In the genomic region with DNA sequence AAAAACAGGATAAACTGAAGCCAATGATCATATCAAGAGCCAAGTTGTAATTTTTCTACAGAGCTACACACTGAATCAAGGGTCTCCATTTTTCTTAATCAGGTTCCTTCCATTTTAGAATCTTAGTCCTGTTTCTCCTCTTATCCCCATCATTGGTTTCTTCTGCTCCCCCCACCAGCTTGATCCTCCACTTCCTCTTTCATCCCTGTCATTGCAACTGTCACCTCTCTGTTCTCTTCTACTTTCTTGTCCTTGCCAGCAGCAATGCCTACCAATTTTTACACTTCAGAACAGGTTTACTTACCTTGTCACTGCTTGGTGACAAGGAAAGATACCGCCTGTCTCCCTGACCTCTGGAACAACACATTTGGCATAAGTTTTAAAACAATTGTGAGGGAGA, we compare ENCODE assay signal across 22 cellular contexts.
"Had no signal": no experiment of that assay in that cellular context is flagged by ENCODE, and none has a peak within 500 bp of the region (broad histone marks: within the 10 kb centered on the region; RNA-seq: fewer than 3 reads in every experiment).

No MANE protein-coding gene starts in this region.

- H3K79me2 ChIP-seq: parathyroid adenoma had no signal

- H3K27ac Mint-ChIP-seq: activated naive CD8-positive, alpha-beta T cell treated with anti-CD3 and anti-CD28 coated beads for 36 hours; activated T-helper 2 cell treated with anti-CD3 and anti-CD28 coated beads, Interferon-gamma antibody, Interleukin-2, Interleukin-4, amounts not matched to agents 10 μg/mL and 5 μg/mL and 100 μg/mL, durations not matched to agents 14 hours and 24 hours and 36 hours; memory B cell; nephron had no signal

- H3K9me3 Mint-ChIP-seq: activated naive CD8-positive, alpha-beta T cell treated with anti-CD3 and anti-CD28 coated beads for 36 hours; activated T-cell treated with anti-CD3 and anti-CD28 coated beads, Interleukin-2, amount 50 U/mL, for 4 hours; activated T-helper 2 cell treated with anti-CD3 and anti-CD28 coated beads, Interferon-gamma antibody, Interleukin-2, Interleukin-4, amounts not matched to agents 10 μg/mL and 5 μg/mL and 100 μg/mL, durations not matched to agents 14 hours and 24 hours and 36 hours; memory B cell; nephron had no signal

- DNase-seq: activated CD4-positive, alpha-beta T cell treated with anti-CD3 and anti-CD28 coated beads for 4 hours; activated CD4-positive, alpha-beta T cell treated with anti-CD3 and anti-CD28 coated beads, Interleukin-2, amount 50 U/mL, for 48 hours; activated CD4-positive, CD25-positive, alpha-beta regulatory T cell; activated CD8-positive, alpha-beta memory T cell treated with anti-CD3 and anti-CD28 coated beads, Interleukin-2, amount 50 U/mL, for 48 hours; activated naive CD4-positive, alpha-beta T cell; activated naive CD8-positive, alpha-beta T cell treated with anti-CD3 and anti-CD28 coated beads for 36 hours; activated T-cell treated with anti-CD3 and anti-CD28 coated beads, Interleukin-2, amount 50 U/mL, for 4 hours; central memory CD4-positive, alpha-beta T cell; dermis blood vessel endothelial cell; effector memory CD4-positive, alpha-beta T cell; foreskin keratinocyte; left colon; right cardiac atrium; stimulated activated CD4-positive, alpha-beta T cell treated with anti-CD3 and anti-CD28 coated beads, Interleukin-4, amount 100 ng/mL, for 24 hours; stimulated activated naive CD4-positive, alpha-beta T cell treated with Interleukin-2 at 50 U/mL for 16 hours; thyroid gland; upper lobe of right lung had no signal

- H3K27me3 ChIP-seq: thyroid gland had no signal

- H3K4me3 Mint-ChIP-seq: activated naive CD8-positive, alpha-beta T cell treated with anti-CD3 and anti-CD28 coated beads for 36 hours; activated T-cell treated with anti-CD3 and anti-CD28 coated beads, Interleukin-2, amount 50 U/mL, for 4 hours; memory B cell; nephron had no signal

- H3K27ac ChIP-seq: foreskin keratinocyte, neutrophil, parathyroid adenoma, thyroid gland, upper lobe of right lung had no signal

- H3K4me3 ChIP-seq: thyroid gland, upper lobe of right lung had no signal

- ATAC-seq: activated T-cell treated with anti-CD3 and anti-CD28 coated beads, Interleukin-2, amount 50 U/mL, for 4 hours; foreskin keratinocyte; left colon; right cardiac atrium; upper lobe of right lung had no signal

- H2AFZ ChIP-seq: parathyroid adenoma had no signal

- H3K36me3 ChIP-seq: neutrophil, thyroid gland, upper lobe of right lung had no signal

- H3K4me1 ChIP-seq: foreskin keratinocyte, parathyroid adenoma, thyroid gland, upper lobe of right lung had no signal

- H3K4me1 Mint-ChIP-seq: activated naive CD8-positive, alpha-beta T cell treated with anti-CD3 and anti-CD28 coated beads for 36 hours; nephron had no signal

- H3K9me3 ChIP-seq: neutrophil, thyroid gland, upper lobe of right lung had no signal

- H3K36me3 Mint-ChIP-seq: activated naive CD8-positive, alpha-beta T cell treated with anti-CD3 and anti-CD28 coated beads for 36 hours; memory B cell had no signal
